ENCODE assay signal across 1 cellular context in the genomic region with DNA sequence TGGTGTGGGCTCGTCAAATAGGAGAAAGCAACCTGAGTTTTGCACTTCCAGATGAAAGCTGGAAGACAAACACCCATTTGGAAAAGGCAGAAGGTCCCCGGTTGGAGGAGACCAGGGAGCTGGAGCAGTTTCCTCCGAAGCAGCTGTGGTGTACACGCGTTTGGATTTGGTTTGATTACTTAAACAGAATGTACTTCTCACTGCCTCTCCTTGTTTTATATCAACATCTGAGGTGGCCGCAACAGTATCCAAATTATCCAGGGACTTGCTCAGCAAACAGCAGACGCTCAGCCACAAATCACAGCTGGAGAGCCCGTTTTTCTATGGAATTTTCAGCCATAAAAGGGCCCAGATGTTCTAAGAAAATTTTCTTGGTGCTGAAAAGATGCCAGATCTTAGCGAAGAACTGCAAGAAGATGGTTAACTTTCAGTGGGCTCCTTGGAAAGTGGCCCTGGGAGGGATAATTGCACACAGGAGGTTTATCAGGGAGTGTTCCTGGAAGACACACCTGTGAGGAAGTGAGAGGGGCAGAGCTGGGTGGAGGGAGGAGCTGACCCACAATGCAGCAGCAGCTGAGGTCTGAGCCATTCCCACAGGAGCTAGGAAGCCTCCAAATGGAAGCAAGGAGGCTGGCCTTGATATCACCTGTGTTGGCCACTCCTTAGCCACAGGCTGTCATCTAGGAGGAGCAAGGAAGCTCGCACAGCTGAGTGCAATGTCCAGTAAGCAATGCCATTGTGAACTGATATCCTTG.
TF ChIP-seq lines count a peak whose summit lies in the region.

No MANE protein-coding gene starts in this region.

TF ChIP-seq in IMR-90, 13 proteins besides CTCF, POLR2A, EP300 and RAD21 (continued from another document):
- TF ChIP-seq BHLHE40 (IDR thresholded peaks at IDR 0.05; ENCODE audit: low read depth, low read length) = no peak
- TF ChIP-seq RFX5 (IDR thresholded peaks at IDR 0.05; ENCODE audit: low read depth, low read length) = no peak
- TF ChIP-seq, protein P1, sequence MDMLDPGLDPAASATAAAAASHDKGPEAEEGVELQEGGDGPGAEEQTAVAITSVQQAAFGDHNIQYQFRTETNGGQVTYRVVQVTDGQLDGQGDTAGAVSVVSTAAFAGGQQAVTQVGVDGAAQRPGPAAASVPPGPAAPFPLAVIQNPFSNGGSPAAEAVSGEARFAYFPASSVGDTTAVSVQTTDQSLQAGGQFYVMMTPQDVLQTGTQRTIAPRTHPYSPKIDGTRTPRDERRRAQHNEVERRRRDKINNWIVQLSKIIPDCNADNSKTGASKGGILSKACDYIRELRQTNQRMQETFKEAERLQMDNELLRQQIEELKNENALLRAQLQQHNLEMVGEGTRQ (IDR thresholded peaks at IDR 0.05; ENCODE audit: low read depth, low read length) = no peak
- no peak for TF ChIP-seq MXI1 (IDR thresholded peaks at IDR 0.05; ENCODE audit: borderline replicate concordance, low read depth, low read length)
TF ChIP-seq in IMR-90: peak in this region for 0.
